Comparison of ENCODE assay signal across 8 cellular contexts in the genomic region with DNA sequence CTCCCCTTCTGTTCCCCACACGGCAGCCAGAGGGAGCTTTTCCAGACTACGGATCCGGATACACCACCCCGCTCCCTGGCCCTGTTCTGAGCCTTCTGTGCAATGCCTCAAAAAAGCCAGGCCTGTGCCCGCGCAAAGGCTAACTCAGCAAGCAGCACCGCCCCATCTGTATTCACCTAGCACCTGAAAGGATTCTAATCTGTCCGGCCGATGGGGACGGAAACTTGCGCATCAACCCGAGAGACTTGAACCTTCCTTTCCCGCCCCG. TPM values are rescaled to one million over a fixed set of nuclear protein-coding genes. Genes with fewer than 3 reads are reported as not detected.
DNase-seq lines count a peak whose midpoint lies in the region; FAIRE-seq and TF ChIP-seq lines count a peak whose summit lies in the region.

No MANE protein-coding gene starts in this region.

- H3K9ac ChIP-seq in neural progenitor cell: peak overlapping the region; percentile 56

- H3K9me3 ChIP-seq in neural progenitor cell (ENCODE audit: low read depth) (no peaks in the 10 kb centered on the region), uterus (no peaks in the 10 kb centered on the region)

- peak overlapping the region; percentile 94 for H3K4me3 Mint-ChIP-seq in neural progenitor cell

- DNase-seq in 8988T (peak; percentile 84), GM12891 (ENCODE audit: insufficient read length, low spot score) (no peak), KG1 (lab: John Stamatoyannopoulos, UW) (peak; percentile 83), RCC 7860 (ENCODE audit: low spot score) (peak; percentile 52), foreskin melanocyte (peak; percentile 68), neural progenitor cell (ENCODE audit: low spot score) (peak; percentile 89), uterus (peak; percentile 49 to 66)
- DNase-seq in activated naive CD4-positive, alpha-beta T cell treated with anti-CD3 and anti-CD28 coated beads, Interleukin-2, amount 50 U/mL, for 16 hours: peak; percentile 50

- intact Hi-C loops in uterus (cut with DNase I; ENCODE audit: low total_unique reads): no loop called here

- H3K27me3 Mint-ChIP-seq in neural progenitor cell (ENCODE audit: insufficient read depth, low read depth): peaks cover 12% of the 10 kb centered on the region

- H3K4me1 ChIP-seq in neural progenitor cell: peaks cover 16% of the 10 kb centered on the region
- H3K4me1 ChIP-seq in uterus: peaks cover 0 to 12% of the 10 kb centered on the region in 2 donors

- FAIRE-seq in GM12891 (lab: Jason Lieb, UNC) (peak; percentile 75), RCC 7860 (lab: Jason Lieb, UNC) (no peak)

- H3K4me3 ChIP-seq in neural progenitor cell (peak overlapping the region; percentile 54), uterus (peak overlapping the region; percentile 88 to 89)

- H3K27ac Mint-ChIP-seq in neural progenitor cell: peak overlapping the region; percentile 99

- peaks cover 4% of the 10 kb centered on the region for H4K20me1 ChIP-seq in neural progenitor cell (ENCODE audit: low read depth)

- H3K27me3 ChIP-seq in neural progenitor cell (no peaks in the 10 kb centered on the region), uterus (no peaks in the 10 kb centered on the region)

- H3K27ac ChIP-seq in neural progenitor cell (peak overlapping the region; percentile 69), uterus (peak overlapping the region; percentile 89 to 96)

- no peaks in the 10 kb centered on the region for H3K9me3 Mint-ChIP-seq in neural progenitor cell

- TF ChIP-seq POLR2A in GM12891 (IDR thresholded peaks at IDR 0.05; ENCODE audit: low read depth, low read length): no peak
- no peak for TF ChIP-seq POLR2A in uterus (IDR thresholded peaks at IDR 0.05)

- peaks cover 33% of the 10 kb centered on the region for H3K4me1 Mint-ChIP-seq in neural progenitor cell

- H3K79me2 ChIP-seq in neural progenitor cell (ENCODE audit: low read depth): peaks cover 49% of the 10 kb centered on the region

- H3F3A ChIP-seq in neural progenitor cell (ENCODE audit: low read depth): peaks cover 60% of the 10 kb centered on the region

- peaks cover 13% of the 10 kb centered on the region for H3K36me3 Mint-ChIP-seq in neural progenitor cell

- H3K36me3 ChIP-seq in neural progenitor cell: no peaks in the 10 kb centered on the region
- H3K36me3 ChIP-seq in uterus: no peaks in the 10 kb centered on the region

- TF ChIP-seq CTCF in neural progenitor cell (IDR thresholded peaks at IDR 0.05) (peak; percentile 55), uterus (IDR thresholded peaks at IDR 0.05) (peak; percentile 29 to 70 (median 66))

- H2AFZ ChIP-seq in neural progenitor cell (replicated peaks): peak overlapping the region; percentile 20

- peak overlapping the region; percentile 87 for H3K4me2 ChIP-seq in neural progenitor cell

TF ChIP-seq in GM12891, 5 proteins besides CTCF, POLR2A, EP300 and RAD21:
- TF ChIP-seq POU2F2 (IDR thresholded peaks at IDR 0.05; ENCODE audit: low read depth, low read length) (no peak), PAX5 (IDR thresholded peaks at IDR 0.05; ENCODE audit: insufficient read depth, low read length, severe bottlenecking) (no peak), SPI1 (IDR thresholded peaks at IDR 0.05; ENCODE audit: low read depth, low read length) (no peak), POLR2AphosphoS5 (IDR thresholded peaks at IDR 0.05; ENCODE audit: low read depth, low read length) (no peak), TAF1 (IDR thresholded peaks at IDR 0.05; ENCODE audit: low read depth, low read length) (no peak)

RNA-seq across cellular contexts. Expression of gene ZBTB45, which starts 0.6 kb away (rescaled TPM):
- 6.1 TPM for polyA plus RNA-seq in GM12891 (2012; ENCODE audit: low read depth, missing spikeins)
- total RNA-seq in neural progenitor cell (ENCODE audit: low replicate concordance): 2.2 and 12.8 TPM in 2 replicates
- 10 to 100 TPM in 1 of 4 donors, 1 to 10 TPM in 2, under 1 TPM in 1; 0.88 to 17.8 (median 3.8) TPM for total RNA-seq in uterus

RNA-seq across cellular contexts. Expression of gene SLC27A5, which starts 7.2 kb away (rescaled TPM):
- 23.9 TPM for polyA plus RNA-seq in GM12891 (2012; ENCODE audit: low read depth, missing spikeins)
- total RNA-seq in neural progenitor cell (ENCODE audit: low replicate concordance) (11.2 and 17.1 TPM in 2 replicates), uterus (10 to 100 TPM in 1 of 4 donors, 1 to 10 TPM in 3; 1.8 to 10.2 (median 6.7) TPM)

RNA-seq across cellular contexts. Expression of gene TRIM28, which starts 24.8 kb away (rescaled TPM):
- polyA plus RNA-seq in GM12891 (2012; ENCODE audit: low read depth, missing spikeins): 367 TPM
- total RNA-seq in neural progenitor cell (ENCODE audit: low replicate concordance) (390 and 678 TPM in 2 replicates), uterus (100 to 1,000 TPM; 192 to 322 (median 280) TPM)

RNA-seq across cellular contexts. Expression of gene CHMP2A, which starts 35.9 kb away (rescaled TPM):
- polyA plus RNA-seq in GM12891 (2012; ENCODE audit: low read depth, missing spikeins): 146 TPM
- 141 and 148 TPM in 2 replicates for total RNA-seq in neural progenitor cell (ENCODE audit: low replicate concordance)
- 10 to 100 TPM; 30.9 to 77.8 (median 56.0) TPM for total RNA-seq in uterus

RNA-seq across cellular contexts. Expression of gene UBE2M, which starts 39.4 kb away (rescaled TPM):
- 61.5 TPM for polyA plus RNA-seq in GM12891 (2012; ENCODE audit: low read depth, missing spikeins)
- total RNA-seq in neural progenitor cell (ENCODE audit: low replicate concordance) (59.3 and 73.3 TPM in 2 replicates), uterus (10 to 100 TPM in 3 of 4 donors, 1 to 10 TPM in 1; 6.1 to 63.7 (median 24.9) TPM)
